Comparison of ENCODE assay signal across 8 cellular contexts in genomic region chr2:86441789-86442641, GRCh38. TPM values are rescaled to one million over a fixed set of nuclear protein-coding genes. Genes with fewer than 3 reads are reported as not detected.
DNase-seq lines count a peak whose midpoint lies in the region; FAIRE-seq and TF ChIP-seq lines count a peak whose summit lies in the region.

No MANE protein-coding gene starts in this region.

- DNase-seq in GM19239 (ENCODE audit: insufficient read length, low spot score) (peak; percentile 10), ascending aorta (ENCODE audit: low spot score in 2 of 2) (peak in 1 of 2 donors; percentile 79), hepatic stellate cell (ENCODE audit: low spot score) (peak; percentile 31), retinal pigment epithelial cell (ENCODE audit: low read depth) (no peak), 8988T (no peak)
- DNase-seq in Jurkat, Clone E6-1 (ENCODE audit: low read depth, low spot score): peak; percentile 63
- DNase-seq in T-helper 2 cell treated with Interferon-gamma antibody and Interleukin-4, amounts not matched to agents 5 μg/mL and 100 μg/mL, for 36 hours (ENCODE audit: low spot score): peak; percentile 63

- H3K9ac ChIP-seq in BLaER1: peak overlapping the region; percentile 85

- H3K27ac ChIP-seq in BLaER1 (peak overlapping the region; percentile 98), ascending aorta (peak overlapping the region; percentile 94 to 99)

- H3K27ac Mint-ChIP-seq in T-helper 2 cell treated with Interferon-gamma antibody and Interleukin-4, amounts not matched to agents 5 μg/mL and 100 μg/mL, for 36 hours: peak overlapping the region; percentile 98

- H3K4me1 ChIP-seq in BLaER1 (peaks cover 17% of the 10 kb centered on the region), ascending aorta (peaks cover 3 to 30% of the 10 kb centered on the region in 2 donors)

- peaks cover 44% of the 10 kb centered on the region for H3K4me1 Mint-ChIP-seq in T-helper 2 cell treated with Interferon-gamma antibody and Interleukin-4, amounts not matched to agents 5 μg/mL and 100 μg/mL, for 36 hours (ENCODE audit: low read depth)

- no peak for TF ChIP-seq CTCF in ascending aorta (IDR thresholded peaks at IDR 0.05)
- no peak for TF ChIP-seq CTCF in retinal pigment epithelial cell (conservative IDR thresholded peaks at IDR 0.05; ENCODE audit: low read depth, low read length)

- H4K20me1 ChIP-seq in BLaER1: peaks cover 49% of the 10 kb centered on the region

- intact Hi-C loops in ascending aorta (cut with DNase I): loop anchor here (2.0 to 5.0 kb wide), 5 partner anchors 35 to 247 kb away; partner anchors contain the start of genes CHMP3, IMMT and RNF103

- H3K4me3 Mint-ChIP-seq in T-helper 2 cell treated with Interferon-gamma antibody and Interleukin-4, amounts not matched to agents 5 μg/mL and 100 μg/mL, for 36 hours: peak overlapping the region; percentile 96

- peak overlapping the region; percentile 85 for H3K4me2 ChIP-seq in BLaER1

- H3K36me3 ChIP-seq in BLaER1 (peaks cover 35% of the 10 kb centered on the region), ascending aorta (peaks cover 7 to 9% of the 10 kb centered on the region in 2 donors)

- no peak for FAIRE-seq in GM19239 (lab: Jason Lieb, UNC)

- no peaks in the 10 kb centered on the region for H3K27me3 Mint-ChIP-seq in T-helper 2 cell treated with Interferon-gamma antibody and Interleukin-4, amounts not matched to agents 5 μg/mL and 100 μg/mL, for 36 hours (ENCODE audit: low read depth)

- no peaks in the 10 kb centered on the region for H3K27me3 ChIP-seq in BLaER1
- no peaks in the 10 kb centered on the region for H3K27me3 ChIP-seq in ascending aorta

- peak overlapping the region; percentile 84 for H3K4me3 ChIP-seq in BLaER1
- peak overlapping the region; percentile 81 for H3K4me3 ChIP-seq in Jurkat, Clone E6-1 (ENCODE audit: low read length)
- H3K4me3 ChIP-seq in ascending aorta: peak overlapping the region; percentile 88 to 97
- peak overlapping the region; percentile 83 for H3K4me3 ChIP-seq in retinal pigment epithelial cell (ENCODE audit: low read length)

- peaks cover 53% of the 10 kb centered on the region for H3K36me3 Mint-ChIP-seq in T-helper 2 cell treated with Interferon-gamma antibody and Interleukin-4, amounts not matched to agents 5 μg/mL and 100 μg/mL, for 36 hours (ENCODE audit: low read depth)

- H3K9me3 Mint-ChIP-seq in T-helper 2 cell treated with Interferon-gamma antibody and Interleukin-4, amounts not matched to agents 5 μg/mL and 100 μg/mL, for 36 hours: peaks cover 35% of the 10 kb centered on the region

- H3K9me3 ChIP-seq in BLaER1 (peaks cover 23% of the 10 kb centered on the region), ascending aorta (peaks cover 3 to 18% of the 10 kb centered on the region in 2 donors)

RNA-seq across cellular contexts. Expression of gene KDM3A, which starts 0.8 kb away (rescaled TPM):
- polyA plus RNA-seq in Jurkat, Clone E6-1 (2012; ENCODE audit: insufficient read depth, insufficient read length): 23.7 TPM
- 18.4 TPM for total RNA-seq in ascending aorta

Comparison
In these comparisons a context has a peak if more than half of its experiments do, and no peak if none do; other contexts are left out.
1. DNase-seq: peak in GM19239 (single experiment), Jurkat, Clone E6-1 (single experiment), T-helper 2 cell treated with Interferon-gamma antibody and Interleukin-4, amounts not matched to agents 5 μg/mL and 100 μg/mL, for 36 hours (single experiment) and hepatic stellate cell (single experiment); none in retinal pigment epithelial cell (single experiment) and 8988T (single experiment).
2. Peak in every context shown above with its lines, with median percentiles within 50 percentile points of each other: H3K4me3 ChIP-seq.